ENCODE assay signal across 17 cellular contexts in genomic region chr11:1978865-1979473, GRCh38. TPM values are rescaled to one million over a fixed set of nuclear protein-coding genes. Genes with fewer than 3 reads are reported as not detected.
"Had no signal": no experiment of that assay in that cellular context is flagged by ENCODE, and none has a peak within 500 bp of the region (broad histone marks: within the 10 kb centered on the region; RNA-seq: fewer than 3 reads in every experiment).

No MANE protein-coding gene starts in this region.

- H3K4me1 ChIP-seq: adrenal gland, transverse colon had no signal

- H3K27me3 Mint-ChIP-seq: central memory CD8-positive, alpha-beta T cell had no signal

- H3K9me3 Mint-ChIP-seq: activated naive CD4-positive, alpha-beta T cell treated with anti-CD3 and anti-CD28 coated beads for 36 hours; activated T-helper 1 cell treated with anti-CD3 and anti-CD28 coated beads, Interleukin-12 subunit alpha, Interleukin-12 subunit beta, Interleukin-2, Interleukin-4 antibody, amounts not matched to agents 30 ng/mL and 10 ng/mL and 1 ng/mL, durations not matched to agents 14 hours and 24 hours and 36 hours; central memory CD8-positive, alpha-beta T cell; nephron progenitor cell had no signal

- H3K4me1 Mint-ChIP-seq: central memory CD8-positive, alpha-beta T cell; nephron progenitor cell had no signal

- H3K4me3 ChIP-seq: adrenal gland, body of pancreas, skin epidermis, transverse colon had no signal

- DNase-seq: activated CD4-positive, alpha-beta T cell treated with anti-CD3 and anti-CD28 coated beads for 48 hours; activated naive CD4-positive, alpha-beta T cell treated with anti-CD3 and anti-CD28 coated beads for 36 hours; cortex of kidney; effector memory CD4-positive, alpha-beta T cell; hypothalamus; kidney glomerular epithelial cell; mesenchymal stem cell; nephron progenitor cell; substantia nigra; transverse colon had no signal

- H3K27ac ChIP-seq: adrenal gland, body of pancreas, epithelial cell of prostate, skin epidermis, transverse colon, VCaP had no signal

- H3K27ac Mint-ChIP-seq: activated naive CD4-positive, alpha-beta T cell treated with anti-CD3 and anti-CD28 coated beads for 36 hours; activated T-helper 1 cell treated with anti-CD3 and anti-CD28 coated beads, Interleukin-12 subunit alpha, Interleukin-12 subunit beta, Interleukin-2, Interleukin-4 antibody, amounts not matched to agents 30 ng/mL and 10 ng/mL and 1 ng/mL, durations not matched to agents 14 hours and 24 hours and 36 hours; nephron progenitor cell had no signal

- H3K27me3 ChIP-seq: adrenal gland, body of pancreas, transverse colon had no signal

- H3K9me3 ChIP-seq: adrenal gland, body of pancreas, transverse colon had no signal

- H3K36me3 ChIP-seq: adrenal gland, transverse colon had no signal

- ATAC-seq: body of pancreas had no signal

- H3K4me3 Mint-ChIP-seq: activated naive CD4-positive, alpha-beta T cell treated with anti-CD3 and anti-CD28 coated beads for 36 hours; activated T-helper 1 cell treated with anti-CD3 and anti-CD28 coated beads, Interleukin-12 subunit alpha, Interleukin-12 subunit beta, Interleukin-2, Interleukin-4 antibody, amounts not matched to agents 30 ng/mL and 10 ng/mL and 1 ng/mL, durations not matched to agents 14 hours and 24 hours and 36 hours; central memory CD8-positive, alpha-beta T cell; nephron progenitor cell had no signal

RNA-seq across cellular contexts. Expression of gene H19, which starts 18.7 kb away (rescaled TPM):
- total RNA-seq: activated naive CD4-positive, alpha-beta T cell treated with anti-CD3 and anti-CD28 coated beads for 36 hours; activated T-helper 1 cell treated with anti-CD3 and anti-CD28 coated beads, Interleukin-12 subunit alpha, Interleukin-12 subunit beta, Interleukin-2, Interleukin-4 antibody, amounts not matched to agents 30 ng/mL and 10 ng/mL and 1 ng/mL, durations not matched to agents 14 hours and 24 hours and 36 hours had no signal
